ENCODE assay signal across 10 cellular contexts in the genomic region with DNA sequence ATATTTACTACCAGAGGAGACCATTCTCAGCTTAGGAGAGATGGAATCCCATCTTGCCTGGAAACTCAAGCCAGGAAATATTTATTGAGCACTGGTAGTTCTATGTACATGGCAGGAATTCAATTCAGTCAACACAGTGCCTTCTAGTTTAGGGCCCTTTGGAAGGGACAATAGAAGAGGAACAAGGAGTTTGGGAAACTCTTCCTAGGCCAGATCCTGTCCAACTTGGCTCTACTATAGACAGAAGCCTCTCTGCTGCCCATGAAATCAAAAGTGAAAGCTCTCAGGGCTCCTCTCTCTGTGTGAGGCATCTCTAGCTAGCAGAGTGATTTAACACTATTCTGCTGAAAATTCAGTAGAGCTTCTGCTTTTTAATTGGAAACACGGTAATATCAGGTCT.
DNase-seq lines count a peak whose midpoint lies in the region; ATAC-seq and TF ChIP-seq lines count a peak whose summit lies in the region.
"Had no signal": no experiment of that assay in that cellular context is flagged by ENCODE, and none has a peak within 500 bp of the region (broad histone marks: within the 10 kb centered on the region; RNA-seq: fewer than 3 reads in every experiment).

No MANE protein-coding gene starts in this region.

- no peak overlapping the region for H3K27ac Mint-ChIP-seq in naive thymus-derived CD4-positive, alpha-beta T cell
- H3K27ac Mint-ChIP-seq: CD4-positive, CD25-positive, alpha-beta regulatory T cell had no signal

- no peaks in the 10 kb centered on the region for H3K9me3 ChIP-seq in naive thymus-derived CD4-positive, alpha-beta T cell (ENCODE audit: control insufficient read depth in 2 of 3, low read length in 3 of 3)
- H3K9me3 ChIP-seq: vagina had no signal

- H3K36me3 Mint-ChIP-seq in naive thymus-derived CD4-positive, alpha-beta T cell: no peaks in the 10 kb centered on the region
- H3K36me3 Mint-ChIP-seq: CD4-positive, CD25-positive, alpha-beta regulatory T cell had no signal

- no peaks in the 10 kb centered on the region for H3K36me3 ChIP-seq in naive thymus-derived CD4-positive, alpha-beta T cell (ENCODE audit: control insufficient read depth in 2 of 3, insufficient read depth in 3 of 3, low read length in 3 of 3)
- H3K36me3 ChIP-seq: vagina had no signal

- no peaks in the 10 kb centered on the region for H3K27me3 Mint-ChIP-seq in naive thymus-derived CD4-positive, alpha-beta T cell
- H3K27me3 Mint-ChIP-seq: CD4-positive, CD25-positive, alpha-beta regulatory T cell had no signal

- H3K27me3 ChIP-seq in naive thymus-derived CD4-positive, alpha-beta T cell (ENCODE audit: control insufficient read depth in 2 of 2, insufficient read depth in 2 of 2, low read length in 2 of 2): no peaks in the 10 kb centered on the region
- H3K27me3 ChIP-seq: vagina had no signal

- no peaks in the 10 kb centered on the region for H3K4me1 ChIP-seq in naive thymus-derived CD4-positive, alpha-beta T cell (ENCODE audit: control insufficient read depth in 2 of 2, insufficient read depth in 2 of 2, low read length in 2 of 2)
- H3K4me1 ChIP-seq: vagina had no signal

- ATAC-seq in GM19395 (IDR thresholded peaks at IDR 0.05; ENCODE audit: unreplicated experiment) (peak; percentile 96), HG03039 (IDR thresholded peaks at IDR 0.05; ENCODE audit: unreplicated experiment) (peak; percentile 90)
- ATAC-seq in naive thymus-derived CD4-positive, alpha-beta T cell: no peak

- H3K4me3 Mint-ChIP-seq in naive thymus-derived CD4-positive, alpha-beta T cell: no peak overlapping the region

- H3K4me1 Mint-ChIP-seq in naive thymus-derived CD4-positive, alpha-beta T cell: no peaks in the 10 kb centered on the region
- H3K4me1 Mint-ChIP-seq: CD4-positive, CD25-positive, alpha-beta regulatory T cell had no signal

- intact Hi-C loops in naive thymus-derived CD4-positive, alpha-beta T cell (cut with micrococcal nuclease): no loop called here

- POLR2A ChIA-PET in naive thymus-derived CD4-positive, alpha-beta T cell (lab: Charles Lee): no interaction called here

- peaks cover 0 to 1% (median 0%) of the 10 kb centered on the region in 11 donors for H3K9me3 Mint-ChIP-seq in naive thymus-derived CD4-positive, alpha-beta T cell

- peak overlapping the region; percentile 79 for H3K27ac ChIP-seq in VCaP
- no peak overlapping the region for H3K27ac ChIP-seq in naive thymus-derived CD4-positive, alpha-beta T cell (ENCODE audit: low read depth, low read length)
- H3K27ac ChIP-seq: vagina had no signal

- TF ChIP-seq CTCF in VCaP (conservative IDR thresholded peaks at IDR 0.05): no peak

- CTCF ChIA-PET in naive thymus-derived CD4-positive, alpha-beta T cell (lab: Charles Lee): no interaction called here

- DNase-seq in ELR (ENCODE audit: low read depth) (peak; percentile 1), Kasumi-1 (lab: John Stamatoyannopoulos, UW) (no peak), GDM1 (lab: John Stamatoyannopoulos, UW) (no peak), HuH-7.5 (ENCODE audit: low spot score) (no peak)
- DNase-seq in naive thymus-derived CD4-positive, alpha-beta T cell: no peak

- no peak overlapping the region for H3K4me3 ChIP-seq in naive thymus-derived CD4-positive, alpha-beta T cell (ENCODE audit: low read length)
- H3K4me3 ChIP-seq: vagina had no signal
